ENCODE assay signal across 9 cellular contexts in the genomic region with DNA sequence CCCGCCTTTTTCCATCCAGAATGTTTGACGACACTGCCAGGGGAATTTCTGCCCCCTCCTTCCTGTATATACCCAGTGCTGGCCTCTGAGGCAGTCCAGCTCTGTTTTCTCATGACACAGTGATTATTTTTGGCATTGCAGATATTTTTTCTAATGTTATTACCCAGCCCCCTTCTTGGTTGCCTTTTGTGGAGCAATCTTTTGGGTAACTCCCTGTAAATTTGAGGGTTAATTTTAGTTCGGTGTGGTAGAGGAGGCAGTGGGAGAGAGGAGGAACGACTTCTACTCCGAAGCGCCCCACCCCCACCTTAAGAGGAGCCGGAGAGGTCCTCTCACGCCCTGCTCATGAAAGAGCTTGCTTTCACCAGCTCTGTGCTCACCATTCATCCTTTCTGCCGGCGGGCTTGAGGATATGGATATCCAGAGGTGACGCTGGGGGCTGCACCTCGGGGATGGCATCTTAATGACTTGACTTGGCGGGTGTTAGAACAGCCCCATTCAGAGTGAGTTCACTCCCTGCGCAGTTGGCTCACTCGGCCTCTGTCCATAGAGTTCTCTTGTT. TPM values are rescaled to one million over a fixed set of nuclear protein-coding genes. Genes with fewer than 3 reads are reported as not detected.
DNase-seq lines count a peak whose midpoint lies in the region; ATAC-seq and TF ChIP-seq lines count a peak whose summit lies in the region.
"Had no signal": no experiment of that assay in that cellular context is flagged by ENCODE, and none has a peak within 500 bp of the region (broad histone marks: within the 10 kb centered on the region; RNA-seq: fewer than 3 reads in every experiment).

No MANE protein-coding gene starts in this region.

- peaks cover 95% of the 10 kb centered on the region for H3K4me1 ChIP-seq in psoas muscle

- WGBS in psoas muscle, 3 donors: 10 to 23% (median 17%) methylated on average over 15 of the region's 15 CpGs

- no peak for TF ChIP-seq CTCF in psoas muscle (IDR thresholded peaks at IDR 0.05)

- intact Hi-C loops in left cardiac atrium (cut with DNase I): loop anchor here in 1 of 2 donors (2.0 kb wide), 1 partner anchor 37 kb away; no protein-coding TSS in a partner anchor
- intact Hi-C loops in psoas muscle (cut with DNase I): loop anchor here (5.0 kb wide), 1 partner anchor 38 kb away; the partner anchor contains the start of gene EPAS1 (in 2 of the 2)

- H3K27ac ChIP-seq in psoas muscle: peak overlapping the region; percentile 79

- ATAC-seq in left cardiac atrium (peak; percentile 21 to 25), psoas muscle (peak; percentile 22 to 42 (median 36)), HG02571 (IDR thresholded peaks at IDR 0.05; ENCODE audit: unreplicated experiment) (no peak), HG02852 (IDR thresholded peaks at IDR 0.05; ENCODE audit: unreplicated experiment) (no peak), HG03460 (IDR thresholded peaks at IDR 0.05; ENCODE audit: unreplicated experiment) (no peak), HG03045 (IDR thresholded peaks at IDR 0.05; ENCODE audit: unreplicated experiment) (no peak)

- H3K36me3 ChIP-seq in psoas muscle (ENCODE audit: insufficient read depth in 1 of 2, low read depth in 1 of 2): no peaks in the 10 kb centered on the region

- H3K9me3 ChIP-seq in psoas muscle: no peaks in the 10 kb centered on the region

- DNase-seq in DMS79 treated with DMSO at 0.1 percent for 48 hours (lab: John Stamatoyannopoulos, UW) (peak; percentile 58), amniotic epithelial cell (ENCODE audit: low read depth) (peak; percentile 76), left cardiac atrium (peak; percentile 56), psoas muscle (peak in 1 of 2 donors; percentile 34)
- DNase-seq: NCI-H524 treated with DMSO at 0.1 percent for 48 hours had no signal

- H3K4me3 ChIP-seq in psoas muscle: peak overlapping the region; percentile 54

- no peaks in the 10 kb centered on the region for H3K27me3 ChIP-seq in psoas muscle (ENCODE audit: insufficient read depth in 3 of 3, low read length in 2 of 3)

RNA-seq across cellular contexts. Expression of gene EPAS1, which starts 38.3 kb away (rescaled TPM):
- total RNA-seq in left cardiac atrium: 100 to 1,000 TPM; 262 to 377 TPM
- total RNA-seq in psoas muscle: 100 to 1,000 TPM in 2 of 4 donors, 10 to 100 TPM in 2; 44.3 to 123 (median 98.3) TPM
- 100 to 1,000 TPM in 1 of 3 donors, 10 to 100 TPM in 2; 39.2 to 112 (median 49.9) TPM for polyA plus RNA-seq in psoas muscle

Comparison
In these comparisons a context has a peak if more than half of its experiments do, and no peak if none do; other contexts are left out.
1. ATAC-seq: peak in left cardiac atrium (2 of 2) and psoas muscle (4 of 4); none in HG02571 (single experiment), HG02852 (single experiment), HG03460 (single experiment) and HG03045 (single experiment).